Comparison of ENCODE assay signal across 24 cellular contexts in genomic region chr7:151031011-151031410, GRCh38. TPM values are rescaled to one million over a fixed set of nuclear protein-coding genes. Genes with fewer than 3 reads are reported as not detected.
"Had no signal": no experiment of that assay in that cellular context is flagged by ENCODE, and none has a peak within 500 bp of the region (broad histone marks: within the 10 kb centered on the region; RNA-seq: fewer than 3 reads in every experiment).

No MANE protein-coding gene starts in this region.

- H3K4me2 ChIP-seq: KMS-11 had no signal

- H3K27ac ChIP-seq: ascending aorta, KMS-11 had no signal

- H3K9me3 ChIP-seq: ascending aorta had no signal

- H3K4me3 ChIP-seq: ascending aorta had no signal

- DNase-seq: activated CD4-positive, alpha-beta T cell treated with anti-CD3 and anti-CD28 coated beads for 48 hours; activated CD4-positive, alpha-beta T cell treated with anti-CD3 and anti-CD28 coated beads, Interleukin-2, amount 50 U/mL, for 4 hours; activated CD4-positive, CD25-positive, alpha-beta regulatory T cell treated with anti-CD3 and anti-CD28 coated beads, Interleukin-2, amount 50 U/mL, for 72 hours; activated CD8-positive, alpha-beta memory T cell treated with anti-CD3 and anti-CD28 coated beads, Interleukin-2, amount 50 U/mL, for 48 hours; activated CD8-positive, alpha-beta T cell treated with anti-CD3 and anti-CD28 coated beads, Interleukin-2, amount 10 ng/mL, durations not matched to agents 7 days and 5 days; activated effector memory CD4-positive, alpha-beta T cell treated with Interleukin-2 at 50 U/mL for 16 hours; activated naive CD4-positive, alpha-beta T cell; activated T-cell treated with anti-CD3 and anti-CD28 coated beads, Interleukin-2, amount 50 U/mL, for 1 hour; amniotic stem cell; NCI-H1092; NCI-H1417 treated with DMSO at 0.1 percent for 48 hours; NCI-H1694 treated with DMSO at 0.1 percent for 48 hours; NCI-H2029 treated with DMSO at 0.1 percent for 48 hours; NCI-H510A treated with DMSO at 0.1 percent for 48 hours; NCI-H69; NK-92 treated with Interleukin-12 subunit alpha and Interleukin-12 subunit beta, amount 100 ng/mL, for 24 hours; SHP77; T-helper 17 cell; T-helper 9 cell had no signal

- H3K36me3 Mint-ChIP-seq: brain, WTC11 had no signal

- H3K27ac Mint-ChIP-seq: activated CD8-positive, alpha-beta T cell treated with anti-CD3 and anti-CD28 coated beads, Interleukin-2, amount 10 ng/mL, durations not matched to agents 7 days and 5 days; activated naive CD4-positive, alpha-beta T cell treated with anti-CD3 and anti-CD28 coated beads, Interleukin-2, amount 50 U/mL, for 24 hours; T-helper 17 cell; WTC11 had no signal

- H3K4me3 Mint-ChIP-seq: activated CD8-positive, alpha-beta T cell treated with anti-CD3 and anti-CD28 coated beads, Interleukin-2, amount 10 ng/mL, durations not matched to agents 7 days and 5 days; activated naive CD4-positive, alpha-beta T cell treated with anti-CD3 and anti-CD28 coated beads, Interleukin-2, amount 50 U/mL, for 24 hours; T-helper 17 cell; WTC11 had no signal

- H3K9me3 Mint-ChIP-seq: activated naive CD4-positive, alpha-beta T cell treated with anti-CD3 and anti-CD28 coated beads, Interleukin-2, amount 50 U/mL, for 24 hours; brain; WTC11 had no signal

- H3K27me3 Mint-ChIP-seq: activated naive CD4-positive, alpha-beta T cell treated with anti-CD3 and anti-CD28 coated beads, Interleukin-2, amount 50 U/mL, for 24 hours; T-helper 17 cell had no signal

- H3K9ac ChIP-seq: KMS-11 had no signal

- H3K27me3 ChIP-seq: ascending aorta had no signal

RNA-seq across cellular contexts. Expression of gene ATG9B, which starts 6.7 kb away (rescaled TPM):
- total RNA-seq: ascending aorta had no signal

RNA-seq across cellular contexts. Expression of gene ASIC3, which starts 17.3 kb away (rescaled TPM):
- total RNA-seq: ascending aorta had no signal
